Comparison of ENCODE assay signal across 25 cellular contexts in the genomic region with DNA sequence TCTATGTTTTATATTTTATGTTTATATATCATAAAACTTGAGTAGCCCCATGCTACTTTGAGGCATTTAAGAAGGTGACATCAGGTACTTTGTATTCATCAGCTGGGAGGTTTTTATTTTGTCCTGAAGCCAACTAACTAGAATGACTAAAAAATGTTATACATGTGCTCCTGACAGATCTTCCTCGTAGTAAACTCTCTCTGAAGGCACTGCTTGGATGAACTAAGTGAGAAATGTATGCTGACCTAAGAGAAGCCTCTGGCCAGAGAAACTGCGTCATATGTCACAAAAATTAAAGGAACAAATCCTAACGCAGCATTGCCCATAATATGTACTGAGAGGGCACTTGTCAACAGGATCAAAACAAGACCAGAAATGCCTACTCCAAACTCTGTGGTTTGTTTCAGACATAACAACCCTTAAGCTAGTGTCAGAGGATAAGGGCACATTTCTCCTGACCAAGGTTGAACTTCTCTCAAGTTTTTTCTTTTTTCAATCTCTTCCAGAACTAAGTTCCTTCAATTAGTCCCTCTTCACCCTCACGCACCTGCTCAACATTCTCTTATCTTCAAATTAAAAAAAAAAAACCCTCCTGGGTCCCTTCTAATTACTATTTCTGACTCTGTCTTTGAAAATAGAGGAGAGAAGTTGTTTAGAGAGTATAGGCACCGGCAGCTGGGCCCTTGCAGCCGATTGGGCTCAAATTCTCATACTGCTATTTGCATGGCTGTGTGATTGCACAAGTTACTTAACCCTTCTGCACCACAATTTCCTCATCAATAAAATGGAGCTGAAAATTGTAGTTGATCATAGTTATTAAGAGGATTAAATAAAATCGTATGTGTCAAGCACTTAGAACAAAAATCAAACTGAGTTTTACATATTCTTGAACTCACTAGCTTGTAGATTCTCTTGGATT.
DNase-seq lines count a peak whose midpoint lies in the region; ATAC-seq and TF ChIP-seq lines count a peak whose summit lies in the region.
"Had no signal": no experiment of that assay in that cellular context is flagged by ENCODE, and none has a peak within 500 bp of the region (broad histone marks: within the 10 kb centered on the region; RNA-seq: fewer than 3 reads in every experiment).

No MANE protein-coding gene starts in this region.

- H3K23ac ChIP-seq in neuronal stem cell (ENCODE audit: low read depth, low read length, poor library complexity): no peak overlapping the region

- H3K9ac ChIP-seq in neuronal stem cell (ENCODE audit: low read depth, low read length, poor library complexity): no peak overlapping the region
- H3K9ac ChIP-seq: BLaER1, KMS-11 had no signal

- H3K36me3 ChIP-seq in osteoblast (ENCODE audit: insufficient read depth, low read length) (no peaks in the 10 kb centered on the region), neuronal stem cell (replicated peaks in 1 of 2; ENCODE audit: control insufficient read depth in 2 of 2, insufficient read depth in 2 of 2, low read length in 2 of 2) (no peaks in the 10 kb centered on the region), lower lobe of right lung (no peaks in the 10 kb centered on the region), OCI-LY7 (ENCODE audit: insufficient read depth, low read length) (no peaks in the 10 kb centered on the region)
- H3K36me3 ChIP-seq: ascending aorta, BLaER1, tibial nerve had no signal

- no peak overlapping the region for H3K4ac ChIP-seq in neuronal stem cell (ENCODE audit: low read length)

- BruUV-seq in OCI-LY7 (replicated peaks; lab: Mats Ljungman, UMichigan): no TSS peak

- no peak overlapping the region for H2BK12ac ChIP-seq in neuronal stem cell (ENCODE audit: low read length)

- H3K4me1 ChIP-seq in osteoblast (ENCODE audit: insufficient read depth, low read length) (peaks cover 23% of the 10 kb centered on the region), neuronal stem cell (ENCODE audit: control insufficient read depth in 2 of 2, insufficient read depth in 1 of 2, low read depth in 1 of 2, low read length in 2 of 2) (peaks cover 6 to 7% of the 10 kb centered on the region in 2 donors), lower lobe of right lung (no peaks in the 10 kb centered on the region), OCI-LY7 (ENCODE audit: insufficient read depth, low read length, poor library complexity, severe bottlenecking) (no peaks in the 10 kb centered on the region)
- H3K4me1 ChIP-seq: BLaER1 had no signal

- H4K8ac ChIP-seq in neuronal stem cell (ENCODE audit: low read depth, low read length): no peak overlapping the region

- H3K9me3 ChIP-seq in osteoblast (ENCODE audit: low read depth, low read length): no peaks in the 10 kb centered on the region
- H3K9me3 ChIP-seq in neuronal stem cell (replicated peaks in 1 of 2; ENCODE audit: control insufficient read depth in 2 of 2, insufficient read depth in 1 of 2, low read depth in 1 of 2, low read length in 2 of 2): no peaks in the 10 kb centered on the region
- H3K9me3 ChIP-seq in lower lobe of right lung: no peaks in the 10 kb centered on the region
- H3K9me3 ChIP-seq in OCI-LY7 (ENCODE audit: low read length): no peaks in the 10 kb centered on the region
- H3K9me3 ChIP-seq: ascending aorta, BLaER1, tibial nerve had no signal

- H3K79me2 ChIP-seq in osteoblast (ENCODE audit: insufficient read depth, low read length) (peaks cover 6% of the 10 kb centered on the region), OCI-LY7 (ENCODE audit: insufficient read depth, low read depth, low read length) (no peaks in the 10 kb centered on the region)

- peaks cover 1% of the 10 kb centered on the region for H3K27me3 ChIP-seq in osteoblast (ENCODE audit: insufficient read depth, low read length)
- peaks cover 0 to 4% (median 0%) of the 10 kb centered on the region in 3 experiments for H3K27me3 ChIP-seq in neuronal stem cell (ENCODE audit: control insufficient read depth in 3 of 3, insufficient read depth in 3 of 3, low read depth in 1 of 3, low read length in 3 of 3)
- peaks cover 9% of the 10 kb centered on the region for H3K27me3 ChIP-seq in lower lobe of right lung (ENCODE audit: low read depth)
- H3K27me3 ChIP-seq: ascending aorta, BLaER1, tibial nerve had no signal

- TF ChIP-seq CTCF in osteoblast (IDR thresholded peaks at IDR 0.05; ENCODE audit: extremely low read depth, low read depth, low read length) (no peak), lower lobe of right lung (IDR thresholded peaks at IDR 0.05) (no peak), OCI-LY7 (conservative IDR thresholded peaks at IDR 0.05; ENCODE audit: low read length) (no peak)

- 100% methylated on average over 1 of the region's 7 CpGs; no CpG with 5 or more reads in 1 of the 2 donors for WGBS in neuronal stem cell (ENCODE audit: extremely low coverage in 2 of 2, insufficient read length in 2 of 2, insufficient replicate concordance in 1 of 2), 2 donors

- CTCF ChIA-PET in OCI-LY7 (lab: Charles Lee; ENCODE audit: unreplicated experiment): no interaction called here

- H3K4me3 ChIP-seq in osteoblast (ENCODE audit: insufficient read depth, low read length): no peak overlapping the region
- no peak overlapping the region for H3K4me3 ChIP-seq in neuronal stem cell (ENCODE audit: low read length in 2 of 2)
- no peak overlapping the region for H3K4me3 ChIP-seq in lower lobe of right lung
- H3K4me3 ChIP-seq in OCI-LY7 (ENCODE audit: low read depth, low read length, poor library complexity, severe bottlenecking): no peak overlapping the region
- H3K4me3 ChIP-seq: ascending aorta, BLaER1, SK-N-MC, tibial nerve had no signal

- no peak overlapping the region for H3K18ac ChIP-seq in neuronal stem cell (ENCODE audit: low read length)

- intact Hi-C loops in lower lobe of right lung (cut with DNase I) (no loop called here), OCI-LY7 (cut with micrococcal nuclease; ENCODE audit: unreplicated experiment) (no loop called here)

- no peak for ATAC-seq in HG03520 (IDR thresholded peaks at IDR 0.05; ENCODE audit: unreplicated experiment)
- ATAC-seq in lower lobe of right lung: no peak
- ATAC-seq: stimulated activated naive CD8-positive, alpha-beta T cell treated with anti-CD3 and anti-CD28 coated beads, Interleukin-15, amount 100 ng/mL, for 72 hours had no signal

- H2BK15ac ChIP-seq in neuronal stem cell (ENCODE audit: low read length): no peak overlapping the region

- H3K79me1 ChIP-seq in neuronal stem cell (ENCODE audit: low read depth, low read length): peaks cover 2% of the 10 kb centered on the region

- H3K4me2 ChIP-seq in osteoblast (ENCODE audit: insufficient read depth, low read length) (no peak overlapping the region), neuronal stem cell (ENCODE audit: insufficient read depth, low read length, poor library complexity, severe bottlenecking) (no peak overlapping the region), OCI-LY7 (ENCODE audit: low read length) (no peak overlapping the region)
- H3K4me2 ChIP-seq: BLaER1, KMS-11 had no signal

- peak overlapping the region; percentile 33 for H3K27ac ChIP-seq in osteoblast (ENCODE audit: low read depth, low read length)
- H3K27ac ChIP-seq in neuronal stem cell (replicated peaks; ENCODE audit: low read length): no peak overlapping the region
- no peak overlapping the region for H3K27ac ChIP-seq in lower lobe of right lung
- no peak overlapping the region for H3K27ac ChIP-seq in OCI-LY7 (ENCODE audit: low read depth, low read length, poor library complexity, severe bottlenecking)
- H3K27ac ChIP-seq: BLaER1, KMS-11, RWPE1, SK-N-MC had no signal

- H3K9me2 ChIP-seq in OCI-LY7 (ENCODE audit: insufficient read depth, low read length): no peaks in the 10 kb centered on the region

- H2BK120ac ChIP-seq in neuronal stem cell (ENCODE audit: low read depth, low read length): no peak overlapping the region

- POLR2A ChIA-PET in OCI-LY7 (lab: Charles Lee): no interaction called here

- H4K20me1 ChIP-seq in osteoblast (ENCODE audit: insufficient read depth, low read length) (no peaks in the 10 kb centered on the region), OCI-LY7 (ENCODE audit: insufficient read depth, low read length) (no peaks in the 10 kb centered on the region)
- H4K20me1 ChIP-seq: BLaER1 had no signal

- H4K91ac ChIP-seq in neuronal stem cell (ENCODE audit: low read depth, low read length, poor library complexity): no peak overlapping the region

- no peak overlapping the region for H3K14ac ChIP-seq in neuronal stem cell (ENCODE audit: low read length)

- H2AK5ac ChIP-seq in neuronal stem cell (ENCODE audit: low read depth, low read length): no peak overlapping the region

- no peak overlapping the region for H2BK5ac ChIP-seq in neuronal stem cell (ENCODE audit: low read length)

- peak; percentile 24 for DNase-seq in DMS79 (lab: John Stamatoyannopoulos, UW)
- peak; percentile 47 for DNase-seq in M059J (ENCODE audit: low read depth)
- DNase-seq in cerebellar cortex (ENCODE audit: low spot score): peak; percentile 10
- peak; percentile 13 for DNase-seq in osteoblast (ENCODE audit: insufficient read length, low spot score, missing footprints)
- DNase-seq in neuronal stem cell (ENCODE audit: low spot score): no peak
- no peak for DNase-seq in lower lobe of right lung
- no peak for DNase-seq in OCI-LY7 (ENCODE audit: low spot score)
- DNase-seq: activated CD4-positive, alpha-beta T cell treated with anti-CD3 and anti-CD28 coated beads for 4 hours; activated effector memory CD4-positive, alpha-beta T cell treated with anti-CD3 and anti-CD28 coated beads, Interleukin-2, amount 50 U/mL, for 16 hours; activated naive CD8-positive, alpha-beta T cell treated with anti-CD3 and anti-CD28 coated beads for 36 hours; activated T-cell treated with anti-CD3 and anti-CD28 coated beads, Interleukin-2, amount 50 U/mL, for 1 hour; erythroblast; MV-4-11; NCI-H146; NCI-H2107; NCI-H82; stimulated activated naive CD8-positive, alpha-beta T cell treated with anti-CD3 and anti-CD28 coated beads, Interleukin-15, amount 100 ng/mL, for 72 hours; T-helper 2 cell had no signal

- H2AFZ ChIP-seq in osteoblast (ENCODE audit: low read length) (no peak overlapping the region), neuronal stem cell (ENCODE audit: low read length) (no peak overlapping the region), OCI-LY7 (ENCODE audit: low read length) (no peak overlapping the region)

Comparison
In these comparisons a context has a peak if more than half of its experiments do, and no peak if none do; other contexts are left out.
1. DNase-seq: peak in DMS79 (single experiment), M059J (single experiment), cerebellar cortex (single experiment) and osteoblast (single experiment); none in neuronal stem cell (single experiment), lower lobe of right lung (single experiment) and OCI-LY7 (single experiment).